11 cellular contexts compared by ENCODE assay signal in the genomic region with DNA sequence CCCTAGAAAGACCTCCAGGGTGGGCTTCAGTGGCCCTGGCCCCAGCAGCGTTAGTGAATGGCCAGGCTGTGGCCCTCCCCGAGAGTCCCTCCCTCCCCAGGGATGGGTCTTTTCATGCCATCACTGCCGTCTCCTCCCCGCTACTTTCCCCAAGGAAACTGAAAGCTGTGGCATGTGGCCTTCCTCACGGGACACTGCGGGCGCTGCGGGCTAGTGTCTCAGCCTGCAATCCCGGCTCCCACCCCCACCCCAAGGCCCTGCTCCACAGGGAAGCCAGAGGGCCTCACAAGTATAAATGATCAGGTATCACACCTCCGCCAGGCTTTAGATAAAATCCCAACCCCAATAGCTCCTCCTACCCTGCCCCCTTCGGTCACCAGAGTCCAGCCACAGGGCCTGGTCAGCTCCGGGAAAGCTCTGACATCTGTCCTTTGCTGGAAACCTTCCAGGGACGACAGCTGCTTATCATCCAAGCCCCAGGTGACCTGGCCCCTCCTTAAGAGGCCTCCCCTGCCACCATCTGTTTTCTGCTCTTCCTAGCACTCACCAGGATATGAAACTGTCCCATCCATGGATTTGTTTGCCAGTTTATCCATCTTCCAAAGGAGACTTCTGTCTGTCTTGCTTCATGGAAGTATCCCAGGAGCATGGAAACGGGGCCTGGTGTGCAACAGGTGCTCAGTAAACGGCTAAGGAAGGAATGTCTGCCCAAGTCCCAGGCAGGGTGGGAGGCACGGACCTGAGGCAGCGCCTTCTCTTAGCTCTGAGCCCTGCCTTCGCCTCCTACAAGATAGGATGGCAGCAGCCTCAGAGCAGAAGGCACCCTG. TPM values are rescaled to one million over a fixed set of nuclear protein-coding genes. Genes with fewer than 3 reads are reported as not detected.
DNase-seq lines count a peak whose midpoint lies in the region; ATAC-seq, FAIRE-seq and TF ChIP-seq lines count a peak whose summit lies in the region.
"Had no signal": no experiment of that assay in that cellular context is flagged by ENCODE, and none has a peak within 500 bp of the region (broad histone marks: within the 10 kb centered on the region; RNA-seq: fewer than 3 reads in every experiment).

No MANE protein-coding gene starts in this region.

- H3K79me2 ChIP-seq in mammary epithelial cell (ENCODE audit: insufficient read depth, low read length), result peaks cover 84% of the 10 kb centered on the region

- WGBS in endodermal cell (ENCODE audit: insufficient coverage in 1 of 2, insufficient read length in 1 of 2), 2 experiments, result 56 to 62% methylated on average over 9 to 18 of the region's 18 CpGs
- 40 to 48% methylated on average over 18 of the region's 18 CpGs for WGBS in pancreas, 2 donors
- WGBS in mammary epithelial cell (ENCODE audit: low coverage, missing lambda C conversion rate), result 85% methylated on average over 14 of the region's 18 CpGs

- peaks cover 83% of the 10 kb centered on the region for H3K4me1 Mint-ChIP-seq in endodermal cell

- dilution Hi-C loops in mammary epithelial cell (cut with HindIII; ENCODE audit: low sequenced_read_pairs), result no loop called here

- H3K27me3 Mint-ChIP-seq in endodermal cell (ENCODE audit: insufficient read depth), result no peaks in the 10 kb centered on the region

- H3K27me3 ChIP-seq in endodermal cell (ENCODE audit: control insufficient read depth, insufficient read depth, low read length, poor library complexity, severe bottlenecking) (no peaks in the 10 kb centered on the region), pancreas (no peaks in the 10 kb centered on the region), mammary epithelial cell (ENCODE audit: insufficient read depth, low read length) (no peaks in the 10 kb centered on the region)

- H3K4me2 ChIP-seq in mammary epithelial cell (ENCODE audit: insufficient read depth, low read depth, low read length), result no peak overlapping the region

- BruUV-seq in mammary epithelial cell (replicated peaks; lab: Mats Ljungman, UMichigan), result no TSS peak

- H3K9me3 Mint-ChIP-seq in endodermal cell, result no peaks in the 10 kb centered on the region
- H3K9me3 Mint-ChIP-seq: CD8-positive, alpha-beta T cell had no signal

- peaks cover 2% of the 10 kb centered on the region for H4K20me1 ChIP-seq in mammary epithelial cell (ENCODE audit: insufficient read depth, low read length)

- CTCF ChIA-PET in mammary epithelial cell (lab: Charles Lee; ENCODE audit: low non-redundant PET), result no interaction called here

- DNase-seq in COLO668 (lab: John Stamatoyannopoulos, UW; ENCODE audit: unreplicated experiment) (peak; percentile 81), NCI-H524 (lab: John Stamatoyannopoulos, UW) (peak; percentile 50 to 90), endodermal cell (no peak), pancreas (peak in 2 of 6 donors; percentile 52 to 63), NCI-H2107 (lab: John Stamatoyannopoulos, UW) (no peak), mammary epithelial cell (no peak), LoVo (ENCODE audit: low spot score) (no peak)
- DNase-seq in activated CD4-positive, alpha-beta T cell treated with anti-CD3 and anti-CD28 coated beads for 48 hours, result no peak
- DNase-seq: NCI-H526 treated with DMSO at 0.1 percent for 48 hours had no signal

- peak overlapping the region; percentile 86 for H3K27ac ChIP-seq in endodermal cell (ENCODE audit: low read depth, low read length)
- H3K27ac ChIP-seq in pancreas, result peak overlapping the region; percentile 11 to 72 (median 55)
- no peak overlapping the region for H3K27ac ChIP-seq in mammary epithelial cell (ENCODE audit: insufficient read depth, low read depth, low read length)

- no peaks in the 10 kb centered on the region for H3K36me3 ChIP-seq in endodermal cell (ENCODE audit: control insufficient read depth, insufficient read depth, low read length)
- H3K36me3 ChIP-seq in pancreas, result no peaks in the 10 kb centered on the region
- H3K36me3 ChIP-seq in mammary epithelial cell (ENCODE audit: insufficient read depth, low read length), result no peaks in the 10 kb centered on the region

- no peaks in the 10 kb centered on the region for H3K36me3 Mint-ChIP-seq in endodermal cell (ENCODE audit: low read depth)
- H3K36me3 Mint-ChIP-seq: CD8-positive, alpha-beta T cell had no signal

- FAIRE-seq in pancreas (lab: Jason Lieb, UNC), result no peak
- FAIRE-seq: GM12891 had no signal

- intact Hi-C loops in pancreas (cut with DNase I) (no loop called here), mammary epithelial cell (cut with micrococcal nuclease) (no loop called here)

- peak overlapping the region; percentile 19 for H3K4me3 Mint-ChIP-seq in endodermal cell
- H3K4me3 Mint-ChIP-seq: CD8-positive, alpha-beta T cell had no signal

- peak in 3 of 4 donors; percentile 9 to 11 (median 9) for ATAC-seq in pancreas
- ATAC-seq: CD8-positive, alpha-beta T cell had no signal

- TF ChIP-seq CTCF in endodermal cell (conservative IDR thresholded peaks at IDR 0.05) (no peak), pancreas (IDR thresholded peaks at IDR 0.05) (no peak), mammary epithelial cell (conservative IDR thresholded peaks at IDR 0.05 in 1 of 2, IDR thresholded peaks at IDR 0.05 in 1 of 2; ENCODE audit: extremely low read depth in 1 of 2, insufficient read depth in 1 of 2, low read depth in 1 of 2, low read length in 2 of 2) (no peak)

- peak overlapping the region; percentile 86 for H3K27ac Mint-ChIP-seq in endodermal cell
- H3K27ac Mint-ChIP-seq: CD8-positive, alpha-beta T cell had no signal

- peaks cover 78% of the 10 kb centered on the region for H3K4me1 ChIP-seq in endodermal cell (ENCODE audit: control insufficient read depth, insufficient read depth, low read length)
- peaks cover 71 to 87% (median 76%) of the 10 kb centered on the region in 3 donors for H3K4me1 ChIP-seq in pancreas
- H3K4me1 ChIP-seq in mammary epithelial cell (ENCODE audit: insufficient read depth, low read length), result peaks cover 45% of the 10 kb centered on the region

- H2AFZ ChIP-seq in mammary epithelial cell (ENCODE audit: low read depth, low read length), result no peak overlapping the region

- H3K4me3 ChIP-seq in endodermal cell (ENCODE audit: low read length) (peak overlapping the region; percentile 15), pancreas (no peak overlapping the region), mammary epithelial cell (replicated peaks in 1 of 3; ENCODE audit: insufficient read depth in 1 of 3, low read depth in 2 of 3, low read length in 3 of 3) (no peak overlapping the region)

- H3K9me3 ChIP-seq in endodermal cell (ENCODE audit: control insufficient read depth, low read length) (no peaks in the 10 kb centered on the region), pancreas (no peaks in the 10 kb centered on the region), mammary epithelial cell (replicated peaks; ENCODE audit: insufficient read depth, low read length) (no peaks in the 10 kb centered on the region)

- in situ Hi-C loops in mammary epithelial cell (cut with MboI; ENCODE audit: low sequenced_read_pairs in 2 of 2), result no loop called here

- H3K9ac ChIP-seq in endodermal cell (ENCODE audit: extremely low read depth, low read length, poor library complexity, severe bottlenecking), result no peak overlapping the region
- H3K9ac ChIP-seq in mammary epithelial cell (ENCODE audit: insufficient read depth, low read length), result no peak overlapping the region

RNA-seq across cellular contexts. Expression of a gene that starts 31.6 kb away (rescaled TPM):
- total RNA-seq in endodermal cell, result 10 to 100 TPM; 32.8 to 45.8 TPM
- polyA plus RNA-seq in endodermal cell (2013, experiment 1 of 2), result 63.0 TPM
- polyA plus RNA-seq in endodermal cell (2013, experiment 2 of 2), result 64.5 TPM
- total RNA-seq in pancreas, result 10 to 100 TPM; 14.4 to 22.2 (median 17.6) TPM
- 10 to 100 TPM in 1 of 2 donors, 1 to 10 TPM in 1; 9.5 to 19.5 TPM for polyA plus RNA-seq in pancreas
- total RNA-seq in mammary epithelial cell, result 10 to 100 TPM in 1 of 2 donors, 1 to 10 TPM in 1; 8.3 to 32.6 TPM
- 15.1 TPM for polyA plus RNA-seq in mammary epithelial cell
- polyA minus RNA-seq in mammary epithelial cell, result 13.6 TPM

Comparison
In these comparisons a context has a peak if more than half of its experiments do, and no peak if none do; other contexts are left out.
1. DNase-seq: peak in COLO668 (single experiment) and NCI-H524 (2 of 2); none in endodermal cell (single experiment), activated CD4-positive, alpha-beta T cell treated with anti-CD3 and anti-CD28 coated beads for 48 hours (single experiment), NCI-H2107 (single experiment), mammary epithelial cell (single experiment) and LoVo (single experiment).